ENCODE assay signal across 21 cellular contexts in genomic region chr4:43607400-43607799, GRCh38.
"Had no signal": no experiment of that assay in that cellular context is flagged by ENCODE, and none has a peak within 500 bp of the region (broad histone marks: within the 10 kb centered on the region; RNA-seq: fewer than 3 reads in every experiment).

No MANE protein-coding gene starts in this region.

- H3K4me3 ChIP-seq: gastrocnemius medialis, heart left ventricle, skin epidermis, suprapubic skin had no signal

- H3K36me3 ChIP-seq: gastrocnemius medialis, heart left ventricle, suprapubic skin had no signal

- H3K9me3 Mint-ChIP-seq: nephron progenitor cell had no signal

- H3K4me1 Mint-ChIP-seq: activated CD8-positive, alpha-beta memory T cell treated with anti-CD3 and anti-CD28 coated beads, Interleukin-2, amount 10 ng/mL, durations not matched to agents 7 days and 5 days; activated naive CD8-positive, alpha-beta T cell treated with anti-CD3 and anti-CD28 coated beads, Interleukin-2, amount 50 U/mL, for 24 hours; immature natural killer cell; nephron progenitor cell had no signal

- H3K4me1 ChIP-seq: gastrocnemius medialis, heart left ventricle, suprapubic skin had no signal

- H3K27me3 Mint-ChIP-seq: activated CD8-positive, alpha-beta memory T cell treated with anti-CD3 and anti-CD28 coated beads, Interleukin-2, amount 10 ng/mL, durations not matched to agents 7 days and 5 days; activated naive CD8-positive, alpha-beta T cell treated with anti-CD3 and anti-CD28 coated beads, Interleukin-2, amount 50 U/mL, for 24 hours; effector memory CD8-positive, alpha-beta T cell had no signal

- H3K4me3 Mint-ChIP-seq: activated CD8-positive, alpha-beta memory T cell treated with anti-CD3 and anti-CD28 coated beads, Interleukin-2, amount 10 ng/mL, durations not matched to agents 7 days and 5 days; activated naive CD4-positive, alpha-beta T cell treated with anti-CD3 and anti-CD28 coated beads for 36 hours; activated naive CD8-positive, alpha-beta T cell treated with anti-CD3 and anti-CD28 coated beads, Interleukin-2, amount 50 U/mL, for 24 hours; effector memory CD8-positive, alpha-beta T cell; immature natural killer cell; nephron progenitor cell had no signal

- FAIRE-seq: bronchial epithelial cell had no signal

- H3K9me3 ChIP-seq: gastrocnemius medialis, suprapubic skin had no signal

- ATAC-seq: activated CD8-positive, alpha-beta memory T cell treated with anti-CD3 and anti-CD28 coated beads, Interleukin-2, amount 10 ng/mL, durations not matched to agents 7 days and 5 days; activated naive CD8-positive, alpha-beta T cell treated with anti-CD3 and anti-CD28 coated beads, Interleukin-2, amount 50 U/mL, for 24 hours; effector memory CD8-positive, alpha-beta T cell; gastrocnemius medialis; heart left ventricle; right cardiac atrium; stimulated activated naive CD8-positive, alpha-beta T cell treated with anti-CD3 and anti-CD28 coated beads, Interleukin-15, Interleukin-2, amounts not matched to agents 100 U/mL and 50 U/mL, for 24 hours had no signal

- H3K27me3 ChIP-seq: gastrocnemius medialis, heart left ventricle, suprapubic skin had no signal

- H3K27ac ChIP-seq: epithelial cell of prostate, gastrocnemius medialis, heart left ventricle, skin epidermis, suprapubic skin had no signal

- DNase-seq: activated CD8-positive, alpha-beta memory T cell treated with anti-CD3 and anti-CD28 coated beads, Interleukin-2, amount 10 ng/mL, durations not matched to agents 7 days and 5 days; activated naive CD4-positive, alpha-beta T cell treated with anti-CD3 and anti-CD28 coated beads for 36 hours; activated naive CD8-positive, alpha-beta T cell treated with anti-CD3 and anti-CD28 coated beads, Interleukin-2, amount 50 U/mL, for 24 hours; activated T-cell treated with anti-CD3 and anti-CD28 coated beads, Interleukin-2, amount 50 U/mL, for 1 hour; aorta; dermis blood vessel endothelial cell; effector memory CD8-positive, alpha-beta T cell; gastrocnemius medialis; heart left ventricle; immature natural killer cell; nephron progenitor cell; occipital lobe; right cardiac atrium; stimulated activated CD4-positive, alpha-beta T cell treated with anti-CD3 and anti-CD28 coated beads, Interleukin-4, amount 100 ng/mL, for 24 hours; stimulated activated naive CD8-positive, alpha-beta T cell treated with anti-CD3 and anti-CD28 coated beads, Interleukin-15, Interleukin-2, amounts not matched to agents 100 U/mL and 50 U/mL, for 24 hours; trophoblast cell had no signal

- H3K27ac Mint-ChIP-seq: activated CD8-positive, alpha-beta memory T cell treated with anti-CD3 and anti-CD28 coated beads, Interleukin-2, amount 10 ng/mL, durations not matched to agents 7 days and 5 days; activated naive CD4-positive, alpha-beta T cell treated with anti-CD3 and anti-CD28 coated beads for 36 hours; activated naive CD8-positive, alpha-beta T cell treated with anti-CD3 and anti-CD28 coated beads, Interleukin-2, amount 50 U/mL, for 24 hours; activated T-helper 2 cell treated with anti-CD3 and anti-CD28 coated beads, Interferon-gamma antibody, Interleukin-2, Interleukin-4, amounts not matched to agents 10 μg/mL and 5 μg/mL and 100 μg/mL, durations not matched to agents 14 hours and 24 hours and 36 hours; effector memory CD8-positive, alpha-beta T cell; immature natural killer cell; nephron progenitor cell had no signal

- H3K36me3 Mint-ChIP-seq: activated CD8-positive, alpha-beta memory T cell treated with anti-CD3 and anti-CD28 coated beads, Interleukin-2, amount 10 ng/mL, durations not matched to agents 7 days and 5 days; immature natural killer cell had no signal
